ENCODE assay signal across 1 cellular context in the genomic region with DNA sequence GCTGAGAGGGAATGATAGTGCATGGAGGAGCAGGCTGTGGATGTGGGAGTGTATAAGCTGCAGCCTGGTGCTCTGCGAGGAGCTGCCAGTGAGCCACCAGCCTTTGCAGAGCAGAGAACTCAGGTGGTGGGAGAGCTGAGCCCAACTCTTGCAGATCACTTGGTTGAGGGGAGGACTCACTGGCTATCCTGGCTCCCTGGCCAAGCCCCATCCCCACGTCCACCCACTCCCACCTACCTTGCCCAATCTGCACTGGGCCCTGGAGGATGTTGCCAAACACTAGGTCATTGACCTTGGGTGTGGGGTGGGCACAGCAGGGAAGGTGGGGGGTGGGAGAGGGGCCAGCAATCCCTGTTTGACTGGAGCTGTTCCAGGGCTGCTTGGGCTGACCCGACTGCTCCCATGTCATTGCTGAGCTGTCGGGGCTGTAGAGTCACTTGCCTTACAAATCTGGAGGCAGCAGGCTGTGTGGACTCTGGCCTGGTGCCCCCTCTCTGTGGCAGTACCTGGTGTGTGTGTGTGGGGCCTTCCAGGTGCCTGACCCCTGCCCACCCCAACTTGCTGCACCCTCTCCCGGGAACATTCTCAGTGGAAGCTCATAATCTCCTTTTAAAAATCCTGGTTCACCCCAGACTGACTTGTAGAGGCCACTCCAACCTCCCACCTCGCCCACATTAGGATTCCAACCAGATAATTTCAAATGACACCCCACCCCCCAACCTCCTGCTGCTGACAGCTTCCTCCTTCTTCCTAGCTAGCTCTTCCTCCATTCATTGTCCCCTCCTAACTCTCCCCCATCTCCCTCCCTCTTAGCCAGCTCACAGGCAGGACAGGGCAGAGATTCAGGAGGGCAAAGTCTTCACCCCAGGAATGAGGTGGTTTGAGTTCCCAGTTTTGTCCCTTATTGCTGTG.
A peak's percentile ranks its signal among the peaks of the same experiment; 100 is the strongest.
TF ChIP-seq lines count a peak whose summit lies in the region.

No MANE protein-coding gene starts in this region.

TF ChIP-seq in K562, 482 proteins besides CTCF, POLR2A, EP300 and RAD21 (continued from another document and continues in another):
- TF ChIP-seq RFX1 (IDR thresholded peaks at IDR 0.05) (no peak), RBFOX2 (IDR thresholded peaks at IDR 0.05; ENCODE audit: low read depth, low read length) (peak; percentile 38; the same call in 1 of the 2 replicates), DPF2 (IDR thresholded peaks at IDR 0.05) (peak; percentile 58), ZNF695 (CRISPR knock-in tag; IDR thresholded peaks at IDR 0.05) (no peak), SMARCE1 (IDR thresholded peaks at IDR 0.05) (peak; percentile 69), MAZ (CRISPR knock-in tag; conservative IDR thresholded peaks at IDR 0.05 in 1 of 2, IDR thresholded peaks at IDR 0.05 in 1 of 2) (peak in 1 of 2 experiments; percentile 60; a peak in 2 of 4 replicates), CBFA2T3 (IDR thresholded peaks at IDR 0.05) (peak; percentile 29; the same call in 1 of the 2 replicates), PKNOX1 (IDR thresholded peaks at IDR 0.05) (peak; percentile 64), ZEB2 (IDR thresholded peaks at IDR 0.05) (peak; percentile 30; the same call in 1 of the 2 replicates), CBX1 (IDR thresholded peaks at IDR 0.05; ENCODE audit: low read depth) (no peak), L3MBTL2 (IDR thresholded peaks at IDR 0.05) (0 out of 2 replicates have a peak, but pooled peaks have one; percentile 40), KLF6 (CRISPR knock-in tag; IDR thresholded peaks at IDR 0.05; ENCODE audit: borderline replicate concordance) (0 out of 2 replicates have a peak, but pooled peaks have one; percentile 40), CBX3 (IDR thresholded peaks at IDR 0.05; ENCODE audit: borderline replicate concordance in 1 of 2, low read length in 2 of 2) (0 out of 3 replicates have a peak, but pooled peaks of 1 of the 2 experiments have one; percentile 21), HDAC1 (IDR thresholded peaks at IDR 0.05) (peak in 1 of 2 experiments; percentile 28; a peak in 1 of 4 replicates), MTA1 (IDR thresholded peaks at IDR 0.05; ENCODE audit: borderline replicate concordance) (0 out of 2 replicates have a peak, but pooled peaks have one; percentile 24), TAF1 (IDR thresholded peaks at IDR 0.05; ENCODE audit: control insufficient read depth, extremely low read depth, insufficient read depth, low read length, severe bottlenecking) (no peak), ZNF766 (CRISPR knock-in tag; conservative IDR thresholded peaks at IDR 0.05) (0 out of 2 replicates have a peak, but pooled peaks have one; percentile 44), SMARCA4 (IDR thresholded peaks at IDR 0.05) (0 out of 2 replicates have a peak, but pooled peaks have one; percentile 50), HNRNPL (IDR thresholded peaks at IDR 0.05; ENCODE audit: low read depth, low read length) (0 out of 2 replicates have a peak, but pooled peaks have one; percentile 15), NBN (IDR thresholded peaks at IDR 0.05; ENCODE audit: low read depth) (no peak; the same call in 1 of the 2 replicates), MAFK (IDR thresholded peaks at IDR 0.05; ENCODE audit: low read length) (0 out of 2 replicates have a peak, but pooled peaks have one; percentile 0), NFRKB (IDR thresholded peaks at IDR 0.05; ENCODE audit: low read depth) (peak; percentile 79), ZSCAN32 (CRISPR knock-in tag; IDR thresholded peaks at IDR 0.05) (no peak), TARDBP (IDR thresholded peaks at IDR 0.05) (no peak), EGR1 (conservative IDR thresholded peaks at IDR 0.05) (peak; percentile 86), ZNF263 (CRISPR knock-in tag; IDR thresholded peaks at IDR 0.05; ENCODE audit: borderline replicate concordance) (peak; percentile 87), KDM1A (IDR thresholded peaks at IDR 0.05) (peak; percentile 41 to 74; a peak in 1 of 4 replicates), HSF4 (CRISPR knock-in tag; IDR thresholded peaks at IDR 0.05; ENCODE audit: borderline replicate concordance) (no peak)
- TF ChIP-seq, protein P1, sequence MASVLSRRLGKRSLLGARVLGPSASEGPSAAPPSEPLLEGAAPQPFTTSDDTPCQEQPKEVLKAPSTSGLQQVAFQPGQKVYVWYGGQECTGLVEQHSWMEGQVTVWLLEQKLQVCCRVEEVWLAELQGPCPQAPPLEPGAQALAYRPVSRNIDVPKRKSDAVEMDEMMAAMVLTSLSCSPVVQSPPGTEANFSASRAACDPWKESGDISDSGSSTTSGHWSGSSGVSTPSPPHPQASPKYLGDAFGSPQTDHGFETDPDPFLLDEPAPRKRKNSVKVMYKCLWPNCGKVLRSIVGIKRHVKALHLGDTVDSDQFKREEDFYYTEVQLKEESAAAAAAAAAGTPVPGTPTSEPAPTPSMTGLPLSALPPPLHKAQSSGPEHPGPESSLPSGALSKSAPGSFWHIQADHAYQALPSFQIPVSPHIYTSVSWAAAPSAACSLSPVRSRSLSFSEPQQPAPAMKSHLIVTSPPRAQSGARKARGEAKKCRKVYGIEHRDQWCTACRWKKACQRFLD (CRISPR knock-in tag; IDR thresholded peaks at IDR 0.05) = 0 out of 2 replicates have a peak, but pooled peaks have one; percentile 4
- TF ChIP-seq, protein P2, sequence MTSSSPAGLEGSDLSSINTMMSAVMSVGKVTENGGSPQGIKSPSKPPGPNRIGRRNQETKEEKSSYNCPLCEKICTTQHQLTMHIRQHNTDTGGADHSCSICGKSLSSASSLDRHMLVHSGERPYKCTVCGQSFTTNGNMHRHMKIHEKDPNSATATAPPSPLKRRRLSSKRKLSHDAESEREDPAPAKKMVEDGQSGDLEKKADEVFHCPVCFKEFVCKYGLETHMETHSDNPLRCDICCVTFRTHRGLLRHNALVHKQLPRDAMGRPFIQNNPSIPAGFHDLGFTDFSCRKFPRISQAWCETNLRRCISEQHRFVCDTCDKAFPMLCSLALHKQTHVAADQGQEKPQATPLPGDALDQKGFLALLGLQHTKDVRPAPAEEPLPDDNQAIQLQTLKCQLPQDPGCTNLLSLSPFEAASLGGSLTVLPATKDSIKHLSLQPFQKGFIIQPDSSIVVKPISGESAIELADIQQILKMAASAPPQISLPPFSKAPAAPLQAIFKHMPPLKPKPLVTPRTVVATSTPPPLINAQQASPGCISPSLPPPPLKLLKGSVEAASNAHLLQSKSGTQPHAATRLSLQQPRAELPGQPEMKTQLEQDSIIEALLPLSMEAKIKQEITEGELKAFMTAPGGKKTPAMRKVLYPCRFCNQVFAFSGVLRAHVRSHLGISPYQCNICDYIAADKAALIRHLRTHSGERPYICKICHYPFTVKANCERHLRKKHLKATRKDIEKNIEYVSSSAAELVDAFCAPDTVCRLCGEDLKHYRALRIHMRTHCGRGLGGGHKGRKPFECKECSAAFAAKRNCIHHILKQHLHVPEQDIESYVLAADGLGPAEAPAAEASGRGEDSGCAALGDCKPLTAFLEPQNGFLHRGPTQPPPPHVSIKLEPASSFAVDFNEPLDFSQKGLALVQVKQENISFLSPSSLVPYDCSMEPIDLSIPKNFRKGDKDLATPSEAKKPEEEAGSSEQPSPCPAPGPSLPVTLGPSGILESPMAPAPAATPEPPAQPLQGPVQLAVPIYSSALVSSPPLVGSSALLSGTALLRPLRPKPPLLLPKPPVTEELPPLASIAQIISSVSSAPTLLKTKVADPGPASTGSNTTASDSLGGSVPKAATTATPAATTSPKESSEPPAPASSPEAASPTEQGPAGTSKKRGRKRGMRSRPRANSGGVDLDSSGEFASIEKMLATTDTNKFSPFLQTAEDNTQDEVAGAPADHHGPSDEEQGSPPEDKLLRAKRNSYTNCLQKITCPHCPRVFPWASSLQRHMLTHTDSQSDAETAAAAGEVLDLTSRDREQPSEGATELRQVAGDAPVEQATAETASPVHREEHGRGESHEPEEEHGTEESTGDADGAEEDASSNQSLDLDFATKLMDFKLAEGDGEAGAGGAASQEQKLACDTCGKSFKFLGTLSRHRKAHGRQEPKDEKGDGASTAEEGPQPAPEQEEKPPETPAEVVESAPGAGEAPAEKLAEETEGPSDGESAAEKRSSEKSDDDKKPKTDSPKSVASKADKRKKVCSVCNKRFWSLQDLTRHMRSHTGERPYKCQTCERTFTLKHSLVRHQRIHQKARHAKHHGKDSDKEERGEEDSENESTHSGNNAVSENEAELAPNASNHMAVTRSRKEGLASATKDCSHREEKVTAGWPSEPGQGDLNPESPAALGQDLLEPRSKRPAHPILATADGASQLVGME (CRISPR knock-in tag; IDR thresholded peaks at IDR 0.05) = 0 out of 2 replicates have a peak, but pooled peaks have one; percentile 13
- TF ChIP-seq, protein P3, sequence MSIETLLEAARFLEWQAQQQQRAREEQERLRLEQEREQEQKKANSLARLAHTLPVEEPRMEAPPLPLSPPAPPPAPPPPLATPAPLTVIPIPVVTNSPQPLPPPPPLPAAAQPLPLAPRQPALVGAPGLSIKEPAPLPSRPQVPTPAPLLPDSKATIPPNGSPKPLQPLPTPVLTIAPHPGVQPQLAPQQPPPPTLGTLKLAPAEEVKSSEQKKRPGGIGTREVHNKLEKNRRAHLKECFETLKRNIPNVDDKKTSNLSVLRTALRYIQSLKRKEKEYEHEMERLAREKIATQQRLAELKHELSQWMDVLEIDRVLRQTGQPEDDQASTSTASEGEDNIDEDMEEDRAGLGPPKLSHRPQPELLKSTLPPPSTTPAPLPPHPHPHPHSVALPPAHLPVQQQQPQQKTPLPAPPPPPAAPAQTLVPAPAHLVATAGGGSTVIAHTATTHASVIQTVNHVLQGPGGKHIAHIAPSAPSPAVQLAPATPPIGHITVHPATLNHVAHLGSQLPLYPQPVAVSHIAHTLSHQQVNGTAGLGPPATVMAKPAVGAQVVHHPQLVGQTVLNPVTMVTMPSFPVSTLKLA (conservative IDR thresholded peaks at IDR 0.05) = no peak
- TF ChIP-seq, protein P4, sequence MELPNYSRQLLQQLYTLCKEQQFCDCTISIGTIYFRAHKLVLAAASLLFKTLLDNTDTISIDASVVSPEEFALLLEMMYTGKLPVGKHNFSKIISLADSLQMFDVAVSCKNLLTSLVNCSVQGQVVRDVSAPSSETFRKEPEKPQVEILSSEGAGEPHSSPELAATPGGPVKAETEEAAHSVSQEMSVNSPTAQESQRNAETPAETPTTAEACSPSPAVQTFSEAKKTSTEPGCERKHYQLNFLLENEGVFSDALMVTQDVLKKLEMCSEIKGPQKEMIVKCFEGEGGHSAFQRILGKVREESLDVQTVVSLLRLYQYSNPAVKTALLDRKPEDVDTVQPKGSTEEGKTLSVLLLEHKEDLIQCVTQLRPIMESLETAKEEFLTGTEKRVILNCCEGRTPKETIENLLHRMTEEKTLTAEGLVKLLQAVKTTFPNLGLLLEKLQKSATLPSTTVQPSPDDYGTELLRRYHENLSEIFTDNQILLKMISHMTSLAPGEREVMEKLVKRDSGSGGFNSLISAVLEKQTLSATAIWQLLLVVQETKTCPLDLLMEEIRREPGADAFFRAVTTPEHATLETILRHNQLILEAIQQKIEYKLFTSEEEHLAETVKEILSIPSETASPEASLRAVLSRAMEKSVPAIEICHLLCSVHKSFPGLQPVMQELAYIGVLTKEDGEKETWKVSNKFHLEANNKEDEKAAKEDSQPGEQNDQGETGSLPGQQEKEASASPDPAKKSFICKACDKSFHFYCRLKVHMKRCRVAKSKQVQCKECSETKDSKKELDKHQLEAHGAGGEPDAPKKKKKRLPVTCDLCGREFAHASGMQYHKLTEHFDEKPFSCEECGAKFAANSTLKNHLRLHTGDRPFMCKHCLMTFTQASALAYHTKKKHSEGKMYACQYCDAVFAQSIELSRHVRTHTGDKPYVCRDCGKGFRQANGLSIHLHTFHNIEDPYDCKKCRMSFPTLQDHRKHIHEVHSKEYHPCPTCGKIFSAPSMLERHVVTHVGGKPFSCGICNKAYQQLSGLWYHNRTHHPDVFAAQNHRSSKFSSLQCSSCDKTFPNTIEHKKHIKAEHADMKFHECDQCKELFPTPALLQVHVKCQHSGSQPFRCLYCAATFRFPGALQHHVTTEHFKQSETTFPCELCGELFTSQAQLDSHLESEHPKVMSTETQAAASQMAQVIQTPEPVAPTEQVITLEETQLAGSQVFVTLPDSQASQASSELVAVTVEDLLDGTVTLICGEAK (IDR thresholded peaks at IDR 0.05) = 0 out of 2 replicates have a peak, but pooled peaks have one; percentile 30
- TF ChIP-seq, protein P4 (CRISPR knock-in tag; IDR thresholded peaks at IDR 0.05) = no peak
- TF ChIP-seq, protein P5, sequence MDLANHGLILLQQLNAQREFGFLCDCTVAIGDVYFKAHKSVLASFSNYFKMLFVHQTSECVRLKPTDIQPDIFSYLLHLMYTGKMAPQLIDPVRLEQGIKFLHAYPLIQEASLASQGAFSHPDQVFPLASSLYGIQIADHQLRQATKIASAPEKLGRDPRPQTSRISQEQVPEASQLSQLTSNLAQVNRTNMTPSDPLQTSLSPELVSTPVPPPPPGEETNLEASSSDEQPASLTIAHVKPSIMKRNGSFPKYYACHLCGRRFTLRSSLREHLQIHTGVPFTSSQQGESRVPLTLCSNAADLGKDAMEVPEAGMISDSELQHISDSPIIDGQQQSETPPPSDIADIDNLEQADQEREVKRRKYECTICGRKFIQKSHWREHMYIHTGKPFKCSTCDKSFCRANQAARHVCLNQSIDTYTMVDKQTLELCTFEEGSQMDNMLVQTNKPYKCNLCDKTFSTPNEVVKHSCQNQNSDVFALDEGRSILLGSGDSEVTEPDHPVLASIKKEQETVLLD (IDR thresholded peaks at IDR 0.05) = no peak
